Comparison of ENCODE assay signal across 16 cellular contexts in the genomic region with DNA sequence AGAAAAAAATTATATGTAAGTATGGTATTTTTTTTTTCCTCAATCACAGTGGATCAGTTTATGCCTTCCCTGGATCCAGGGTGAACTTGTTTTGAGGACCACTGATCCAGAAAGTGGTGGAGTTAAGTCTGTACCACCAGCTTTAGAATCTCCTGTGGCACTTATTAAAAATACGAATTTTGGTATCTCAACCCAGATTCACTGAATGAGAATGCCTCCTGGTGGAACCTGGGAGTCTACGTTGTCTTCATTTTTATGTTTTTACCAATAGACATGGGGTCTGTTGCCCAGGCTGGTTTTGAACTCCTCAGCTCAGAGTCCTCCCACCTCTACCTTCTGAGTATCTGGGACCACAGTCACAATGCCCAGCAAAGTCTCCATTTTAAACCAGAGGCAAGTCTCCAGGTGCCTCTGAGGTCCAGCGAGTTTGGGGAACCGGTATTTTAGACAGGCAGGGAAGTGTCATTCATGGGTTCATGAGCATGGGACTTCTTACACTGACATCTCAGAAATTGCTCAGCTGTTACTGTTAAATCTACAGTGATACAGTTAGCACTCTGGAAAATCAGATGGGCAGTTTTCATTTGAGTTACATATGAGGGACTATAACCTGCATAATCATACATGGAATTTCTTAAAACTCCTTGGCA.
DNase-seq lines count a peak whose midpoint lies in the region; ATAC-seq, FAIRE-seq and TF ChIP-seq lines count a peak whose summit lies in the region.
"Had no signal": no experiment of that assay in that cellular context is flagged by ENCODE, and none has a peak within 500 bp of the region (broad histone marks: within the 10 kb centered on the region; RNA-seq: fewer than 3 reads in every experiment).

No MANE protein-coding gene starts in this region.

- H3K9ac ChIP-seq in keratinocyte (ENCODE audit: control insufficient read depth, extremely low read depth, insufficient read depth, low read length) (no peak overlapping the region), subcutaneous abdominal adipose tissue (ENCODE audit: low read length in 5 of 5) (no peak overlapping the region)

- TF ChIP-seq CTCF in GM06990 (IDR thresholded peaks at IDR 0.05; ENCODE audit: insufficient read depth, low read length, poor library complexity, severe bottlenecking) (peak; percentile 29), NB4 (IDR thresholded peaks at IDR 0.05; ENCODE audit: low read depth, low read length) (peak; percentile 3), keratinocyte (optimal IDR thresholded peaks at IDR 0.05 in 1 of 3, IDR thresholded peaks at IDR 0.05 in 1 of 3, conservative IDR thresholded peaks at IDR 0.05 in 1 of 3; ENCODE audit: extremely low read depth in 1 of 3, insufficient read depth in 2 of 3, low read length in 3 of 3) (no peak)

- no peaks in the 10 kb centered on the region for H3K79me2 ChIP-seq in keratinocyte (ENCODE audit: control insufficient read depth, insufficient read depth, low read length)

- ATAC-seq in HG03342 (IDR thresholded peaks at IDR 0.05; ENCODE audit: unreplicated experiment) (no peak), GM21529 (IDR thresholded peaks at IDR 0.05; ENCODE audit: unreplicated experiment) (no peak)

- dilution Hi-C loops in keratinocyte (cut with MboI; ENCODE audit: extremely low pct_ligation_motif_present, low sequenced_read_pairs), result no loop called here

- no peak overlapping the region for H2AFZ ChIP-seq in keratinocyte (ENCODE audit: control insufficient read depth, low read length)

- no peaks in the 10 kb centered on the region for H3K27me3 ChIP-seq in GM06990 (replicated peaks; ENCODE audit: control insufficient read depth, insufficient read depth, low read length)
- H3K27me3 ChIP-seq in keratinocyte (ENCODE audit: control insufficient read depth, extremely low read depth, insufficient read depth, low read length), result no peaks in the 10 kb centered on the region
- H3K27me3 ChIP-seq in subcutaneous abdominal adipose tissue (ENCODE audit: control insufficient read depth in 5 of 5, insufficient read depth in 4 of 5, low read length in 5 of 5), result no peaks in the 10 kb centered on the region
- H3K27me3 ChIP-seq: SJSA1 had no signal

- H3K9me3 ChIP-seq in keratinocyte (ENCODE audit: control insufficient read depth, low read depth, low read length), result no peaks in the 10 kb centered on the region
- H3K9me3 ChIP-seq in subcutaneous abdominal adipose tissue (ENCODE audit: control insufficient read depth in 5 of 5, low read length in 5 of 5), result no peaks in the 10 kb centered on the region
- H3K9me3 ChIP-seq: SJSA1 had no signal

- H3K4me2 ChIP-seq in keratinocyte (ENCODE audit: control insufficient read depth, extremely low read depth, insufficient read depth, low read depth, low read length), result no peak overlapping the region

- H4K20me1 ChIP-seq in keratinocyte (ENCODE audit: control insufficient read depth, extremely low read depth, insufficient read depth, low read length), result no peaks in the 10 kb centered on the region

- no peak for DNase-seq in GM06990 (ENCODE audit: extremely low read depth, insufficient read length)
- DNase-seq in NB4 (ENCODE audit: low read depth), result no peak
- no peak for DNase-seq in keratinocyte (ENCODE audit: low read depth, low spot score)
- no peak for DNase-seq in activated T-cell treated with anti-CD3 and anti-CD28 coated beads, Interleukin-2, amount 50 U/mL, for 1 hour
- DNase-seq: C1 segment of cervical spinal cord, EL, GOT3, NCI-H187 treated with DMSO at 0.1 percent for 48 hours, NCI-H2171, NCI-H446, NCI-H69 had no signal

- H3K4me3 ChIP-seq in GM06990 (replicated peaks; ENCODE audit: low read depth, low read length), result no peak overlapping the region
- no peak overlapping the region for H3K4me3 ChIP-seq in NB4 (ENCODE audit: low read depth, low read length)
- H3K4me3 ChIP-seq in keratinocyte (ENCODE audit: control insufficient read depth in 2 of 3, extremely low read depth in 1 of 3, insufficient read depth in 2 of 3, low read depth in 1 of 3, low read length in 3 of 3), result no peak overlapping the region
- H3K4me3 ChIP-seq in subcutaneous abdominal adipose tissue (ENCODE audit: low read depth in 1 of 5, low read length in 5 of 5), result no peak overlapping the region
- H3K4me3 ChIP-seq: SJSA1 had no signal

- H3K36me3 ChIP-seq in GM06990 (ENCODE audit: control insufficient read depth, insufficient read depth, low read length), result no peaks in the 10 kb centered on the region
- no peaks in the 10 kb centered on the region for H3K36me3 ChIP-seq in keratinocyte (ENCODE audit: control insufficient read depth in 2 of 2, extremely low read depth in 1 of 2, insufficient read depth in 2 of 2, low read length in 2 of 2)
- no peaks in the 10 kb centered on the region for H3K36me3 ChIP-seq in subcutaneous abdominal adipose tissue (ENCODE audit: control insufficient read depth in 5 of 5, insufficient read depth in 5 of 5, low read length in 5 of 5)
- H3K36me3 ChIP-seq: SJSA1 had no signal

- TF ChIP-seq POLR2A in NB4 (IDR thresholded peaks at IDR 0.05; ENCODE audit: extremely low read depth, insufficient read length), result no peak

- no peaks in the 10 kb centered on the region for H3K9me1 ChIP-seq in keratinocyte (ENCODE audit: control insufficient read depth, extremely low read depth, insufficient read depth, low read length)

- H3K27ac ChIP-seq in keratinocyte (ENCODE audit: control insufficient read depth, insufficient read depth, low read length), result no peak overlapping the region
- peak overlapping the region; percentile 51 for H3K27ac ChIP-seq in subcutaneous abdominal adipose tissue (ENCODE audit: low read depth, low read length)
- H3K27ac ChIP-seq: SJSA1 had no signal

- peaks cover 4% of the 10 kb centered on the region for H3K4me1 ChIP-seq in keratinocyte (ENCODE audit: control insufficient read depth, extremely low read depth, insufficient read depth, low read length)
- H3K4me1 ChIP-seq in subcutaneous abdominal adipose tissue (ENCODE audit: control insufficient read depth in 5 of 5, insufficient read depth in 5 of 5, low read length in 5 of 5), result peaks cover 2 to 50% (median 39%) of the 10 kb centered on the region in 5 donors
- H3K4me1 ChIP-seq: SJSA1 had no signal

- FAIRE-seq in keratinocyte (lab: Jason Lieb, UNC), result peak; percentile 41
- FAIRE-seq: GM18507 had no signal

Comparison
In these comparisons a context has a peak if more than half of its experiments do, and no peak if none do; other contexts are left out.
1. CTCF ChIP-seq: peak in GM06990 (single experiment) and NB4 (single experiment); none in keratinocyte (0 of 3).